Comparison of ENCODE assay signal across 15 cellular contexts in genomic region chr10:58637372-58637771, GRCh38.
A peak's percentile ranks its signal among the peaks of the same experiment; 100 is the strongest.
DNase-seq lines count a peak whose midpoint lies in the region; ATAC-seq, FAIRE-seq and TF ChIP-seq lines count a peak whose summit lies in the region.
"Had no signal": no experiment of that assay in that cellular context is flagged by ENCODE, and none has a peak within 500 bp of the region (broad histone marks: within the 10 kb centered on the region; RNA-seq: fewer than 3 reads in every experiment).

No MANE protein-coding gene starts in this region.

- no peak overlapping the region for H2AFZ ChIP-seq in GM23248
- no peak overlapping the region for H2AFZ ChIP-seq in hepatocyte
- H2AFZ ChIP-seq in trophoblast cell (ENCODE audit: insufficient read depth, low read length, poor library complexity): no peak overlapping the region

- H4K12ac ChIP-seq in trophoblast cell (ENCODE audit: low read depth, low read length): no peak overlapping the region

- H3K9me3 ChIP-seq in GM23248 (ENCODE audit: low read depth): no peaks in the 10 kb centered on the region
- H3K9me3 ChIP-seq in hepatocyte (ENCODE audit: low read depth): no peaks in the 10 kb centered on the region
- no peaks in the 10 kb centered on the region for H3K9me3 ChIP-seq in small intestine (ENCODE audit: control insufficient read depth, low read depth)
- no peaks in the 10 kb centered on the region for H3K9me3 ChIP-seq in trophoblast cell (ENCODE audit: insufficient read depth, low read depth, low read length)
- H3K9me3 ChIP-seq: esophagus muscularis mucosa, stomach had no signal

- H4K8ac ChIP-seq in trophoblast cell (ENCODE audit: low read depth, low read length): no peak overlapping the region

- in situ Hi-C loops in GM23248 (cut with MboI): loop anchor here (25.0 kb wide), 1 partner anchor 225 kb away; no protein-coding TSS in a partner anchor

- H3K27me3 ChIP-seq in GM23248 (replicated peaks; ENCODE audit: insufficient read depth) (no peaks in the 10 kb centered on the region), hepatocyte (no peaks in the 10 kb centered on the region), small intestine (ENCODE audit: control insufficient read depth in 2 of 2, insufficient read depth in 2 of 2, low read length in 2 of 2) (no peaks in the 10 kb centered on the region), trophoblast cell (ENCODE audit: insufficient read depth, low read length) (no peaks in the 10 kb centered on the region)
- H3K27me3 ChIP-seq: esophagus muscularis mucosa, stomach had no signal

- DNase-seq in GM23248 (peak; percentile 96), astrocyte of the hippocampus (ENCODE audit: low read depth, low spot score) (peak; percentile 93), hepatocyte (ENCODE audit: low spot score) (peak; percentile 59), small intestine (peak; percentile 13), trophoblast cell (no peak), NCI-H748 (lab: John Stamatoyannopoulos, UW; ENCODE audit: unreplicated experiment) (no peak)
- DNase-seq: activated CD8-positive, alpha-beta T cell treated with anti-CD3 and anti-CD28 coated beads, Interleukin-2, amount 10 ng/mL, durations not matched to agents 7 days and 5 days; activated gamma-delta T cell treated with Interleukin-2 at 50 U/mL for 16 hours; CD8-positive, alpha-beta T cell; cerebellar nuclear complex; NCI-H1436; NCI-H526 treated with DMSO at 0.1 percent for 48 hours; stomach had no signal

- H3K4me2 ChIP-seq in GM23248 (ENCODE audit: unreplicated experiment): peak overlapping the region; percentile 93
- peak overlapping the region; percentile 33 for H3K4me2 ChIP-seq in hepatocyte
- no peak overlapping the region for H3K4me2 ChIP-seq in trophoblast cell (ENCODE audit: low read length)

- H4K20me1 ChIP-seq in GM23248 (ENCODE audit: insufficient read depth) (no peaks in the 10 kb centered on the region), hepatocyte (ENCODE audit: insufficient read depth, poor library complexity, severe bottlenecking) (no peaks in the 10 kb centered on the region)

- no peak overlapping the region for H3K23ac ChIP-seq in trophoblast cell (ENCODE audit: low read length)

- H3K36me3 ChIP-seq in GM23248 (ENCODE audit: low read depth): no peaks in the 10 kb centered on the region
- no peaks in the 10 kb centered on the region for H3K36me3 ChIP-seq in hepatocyte (replicated peaks; ENCODE audit: insufficient read depth, low read depth)
- H3K36me3 ChIP-seq in small intestine (ENCODE audit: control insufficient read depth in 2 of 2, insufficient read depth in 2 of 2, low read length in 2 of 2): no peaks in the 10 kb centered on the region
- H3K36me3 ChIP-seq in trophoblast cell (ENCODE audit: control insufficient read depth in 1 of 2, insufficient read depth in 2 of 2, low read length in 2 of 2): no peaks in the 10 kb centered on the region
- H3K36me3 ChIP-seq: esophagus muscularis mucosa, stomach had no signal

- H3K4me1 ChIP-seq in GM23248 (ENCODE audit: insufficient read depth): peaks cover 56% of the 10 kb centered on the region
- peaks cover 3% of the 10 kb centered on the region for H3K4me1 ChIP-seq in hepatocyte (ENCODE audit: insufficient read depth)
- no peaks in the 10 kb centered on the region for H3K4me1 ChIP-seq in small intestine (ENCODE audit: control insufficient read depth in 2 of 2, insufficient read depth in 1 of 2, low read depth in 1 of 2, low read length in 1 of 2)
- no peaks in the 10 kb centered on the region for H3K4me1 ChIP-seq in trophoblast cell (ENCODE audit: control insufficient read depth in 1 of 2, insufficient read depth in 2 of 2, low read length in 2 of 2)
- H3K4me1 ChIP-seq: stomach had no signal

- H3K4me3 ChIP-seq in GM23248: peak overlapping the region; percentile 59
- no peak overlapping the region for H3K4me3 ChIP-seq in hepatocyte
- H3K4me3 ChIP-seq in small intestine (ENCODE audit: low read depth in 1 of 2, low read length in 2 of 2): no peak overlapping the region
- no peak overlapping the region for H3K4me3 ChIP-seq in trophoblast cell (ENCODE audit: low read depth, low read length)
- H3K4me3 ChIP-seq: esophagus muscularis mucosa, stomach had no signal

- no peak overlapping the region for H2AK5ac ChIP-seq in trophoblast cell (ENCODE audit: low read length)

- H3K79me2 ChIP-seq in GM23248 (ENCODE audit: insufficient read depth): peaks cover 78% of the 10 kb centered on the region
- peaks cover 9% of the 10 kb centered on the region for H3K79me2 ChIP-seq in hepatocyte
- H3K79me2 ChIP-seq in trophoblast cell (ENCODE audit: control insufficient read depth, insufficient read depth, low read length, poor library complexity): no peaks in the 10 kb centered on the region

- no peak overlapping the region for H4K91ac ChIP-seq in trophoblast cell (ENCODE audit: low read depth, low read length)

- no peak overlapping the region for H2BK12ac ChIP-seq in trophoblast cell (ENCODE audit: low read length)

- H3K9me2 ChIP-seq in GM23248 (ENCODE audit: insufficient read depth) (no peaks in the 10 kb centered on the region), hepatocyte (replicated peaks; ENCODE audit: insufficient read depth) (no peaks in the 10 kb centered on the region)

- no peak overlapping the region for H2BK120ac ChIP-seq in trophoblast cell (ENCODE audit: insufficient read depth, low read length, poor library complexity)

- no peaks in the 10 kb centered on the region for H3K79me1 ChIP-seq in trophoblast cell (ENCODE audit: low read length)

- no peak overlapping the region for H3K4ac ChIP-seq in trophoblast cell (ENCODE audit: low read depth, low read length)

- 2 to 7% methylated on average over 5 of the region's 5 CpGs for WGBS in GM23248 (ENCODE audit: low coverage in 1 of 2, low lambda C conversion rate in 2 of 2, missing lambda C conversion rate in 2 of 2), 2 experiments
- 20% methylated on average over 5 of the region's 5 CpGs for WGBS in hepatocyte (ENCODE audit: low lambda C conversion rate, missing lambda C conversion rate)
- 21 to 60% (median 30%) methylated on average over 5 of the region's 5 CpGs for WGBS in small intestine, 3 donors
- WGBS in trophoblast cell (ENCODE audit: extremely low coverage, insufficient coverage, insufficient read length): no CpG with 5 or more reads among the region's 5 CpGs

- H3K14ac ChIP-seq in trophoblast cell (ENCODE audit: low read length): no peak overlapping the region

- TF ChIP-seq CTCF in hepatocyte (IDR thresholded peaks at IDR 0.05; ENCODE audit: poor library complexity): no peak

- FAIRE-seq in small intestine (lab: Jason Lieb, UNC): no peak

- no peak overlapping the region for H3K18ac ChIP-seq in trophoblast cell (ENCODE audit: low read length)

- peaks cover 43% of the 10 kb centered on the region for H3F3A ChIP-seq in GM23248 (ENCODE audit: insufficient read depth)

- no peak overlapping the region for H2BK5ac ChIP-seq in trophoblast cell (ENCODE audit: low read depth, low read length, poor library complexity)

- H3K9ac ChIP-seq in GM23248: peak overlapping the region; percentile 70
- no peak overlapping the region for H3K9ac ChIP-seq in trophoblast cell (ENCODE audit: low read length)

- no peak for ATAC-seq in GM19328 (IDR thresholded peaks at IDR 0.05; ENCODE audit: unreplicated experiment)
- ATAC-seq: activated CD8-positive, alpha-beta T cell treated with anti-CD3 and anti-CD28 coated beads, Interleukin-2, amount 10 ng/mL, durations not matched to agents 7 days and 5 days; CD8-positive, alpha-beta T cell had no signal

- H3K27ac ChIP-seq in GM23248: peak overlapping the region; percentile 88
- no peak overlapping the region for H3K27ac ChIP-seq in hepatocyte
- H3K27ac ChIP-seq in small intestine (ENCODE audit: low read depth in 1 of 2, low read length in 1 of 2): no peak overlapping the region
- H3K27ac ChIP-seq in trophoblast cell (ENCODE audit: low read depth, low read length): no peak overlapping the region
- H3K27ac ChIP-seq: esophagus muscularis mucosa, stomach had no signal

Comparison
In these comparisons a context has a peak if more than half of its experiments do, and no peak if none do; other contexts are left out.
1. DNase-seq: peak in GM23248 (single experiment), astrocyte of the hippocampus (single experiment), hepatocyte (single experiment) and small intestine (single experiment); none in trophoblast cell (0 of 2) and NCI-H748 (single experiment).